In the genomic region with DNA sequence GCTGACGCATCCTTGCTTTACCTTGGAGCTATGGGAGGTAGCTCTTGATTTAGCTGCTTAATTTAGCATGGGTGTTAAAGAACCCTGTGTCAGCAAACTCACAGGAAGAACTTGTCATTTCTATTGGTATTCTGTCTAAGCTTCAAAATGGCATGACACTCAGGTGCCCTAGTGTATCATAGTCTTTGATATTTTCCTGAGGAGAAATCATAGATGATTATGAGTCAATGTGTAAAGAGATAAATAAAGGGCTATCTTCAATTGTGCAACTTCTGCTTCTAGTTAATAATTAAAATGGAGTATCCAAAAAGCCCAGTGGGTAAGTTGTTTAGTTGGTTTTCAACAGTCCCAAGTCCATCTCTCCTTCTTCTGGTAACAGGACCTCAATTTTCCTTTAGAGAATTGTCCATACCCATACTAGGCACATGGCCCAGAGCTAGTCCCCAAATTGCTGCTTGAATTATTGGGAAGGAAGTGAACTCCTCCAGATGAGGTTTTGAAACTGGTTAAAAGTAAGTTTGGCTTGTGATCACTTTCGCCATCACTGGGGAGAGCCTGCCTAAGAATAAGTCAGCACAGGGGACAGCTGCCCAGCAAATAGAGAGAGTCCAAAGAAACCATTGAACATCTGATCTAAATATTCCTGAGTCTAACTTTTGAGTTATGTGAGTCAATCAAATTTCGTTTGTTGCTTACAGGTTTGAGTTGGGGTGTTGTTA, we compare ENCODE assay signal across 2 cellular contexts.
TF ChIP-seq lines count a peak whose summit lies in the region.

No MANE protein-coding gene starts in this region.

TF ChIP-seq in WTC11, 78 proteins besides CTCF, POLR2A, EP300 and RAD21 (continued from another document):
- TF ChIP-seq IRF1 (CRISPR knock-in tag; IDR thresholded peaks at IDR 0.05) = no peak
- peak; percentile 44; the same call in 1 of the 2 replicates for TF ChIP-seq GABPB1 (CRISPR knock-in tag; IDR thresholded peaks at IDR 0.05)
- no peak for TF ChIP-seq ZNF121 (CRISPR knock-in tag; IDR thresholded peaks at IDR 0.05)

TF ChIP-seq in HepG2, 621 proteins besides CTCF, POLR2A, EP300 and RAD21 (continued from another document and continues in another):
- TF ChIP-seq RFXAP (CRISPR knock-in tag; IDR thresholded peaks at IDR 0.05; ENCODE audit: borderline replicate concordance) (no peak), ZNF784 (CRISPR knock-in tag; IDR thresholded peaks at IDR 0.05; ENCODE audit: borderline replicate concordance) (0 out of 2 replicates have a peak, but pooled peaks have one; percentile 23), ZNF609 (CRISPR knock-in tag; IDR thresholded peaks at IDR 0.05; ENCODE audit: borderline replicate concordance) (peak; percentile 66; the same call in 1 of the 2 replicates), TBL1XR1 (IDR thresholded peaks at IDR 0.05; ENCODE audit: borderline replicate concordance, low read length, partially characterized antibody) (no peak), NR2F6 (IDR thresholded peaks at IDR 0.05) (peak; percentile 83), NR2F6 (CRISPR knock-in tag; IDR thresholded peaks at IDR 0.05) (peak; percentile 79), MAF1 (CRISPR knock-in tag; IDR thresholded peaks at IDR 0.05; ENCODE audit: borderline replicate concordance) (no peak), ZNF205 (CRISPR knock-in tag; IDR thresholded peaks at IDR 0.05) (peak; percentile 51; the same call in 1 of the 2 replicates), ZNF44 (CRISPR knock-in tag; IDR thresholded peaks at IDR 0.05) (no peak), XRCC5 (optimal IDR thresholded peaks at IDR 0.05; ENCODE audit: low read length) (no peak), KLF13 (CRISPR knock-in tag; IDR thresholded peaks at IDR 0.05) (no peak), KDM6A (CRISPR knock-in tag; IDR thresholded peaks at IDR 0.05; ENCODE audit: low read depth) (peak; percentile 73; the same call in 1 of the 2 replicates), ARNT (IDR thresholded peaks at IDR 0.05) (no peak), ZBTB26 (CRISPR knock-in tag; IDR thresholded peaks at IDR 0.05; ENCODE audit: borderline replicate concordance) (no peak), KLF16 (CRISPR knock-in tag; IDR thresholded peaks at IDR 0.05) (peak in 1 of 2 experiments; percentile 60; a peak in 1 of 4 replicates), KDM2A (CRISPR knock-in tag; IDR thresholded peaks at IDR 0.05; ENCODE audit: borderline replicate concordance, low read depth) (no peak), ZNF790 (CRISPR knock-in tag; IDR thresholded peaks at IDR 0.05; ENCODE audit: borderline replicate concordance) (no peak), NFE2L2 (IDR thresholded peaks at IDR 0.05; ENCODE audit: low read length) (no peak), ZNF572 (CRISPR knock-in tag; IDR thresholded peaks at IDR 0.05) (no peak), HOXA9 (CRISPR knock-in tag; IDR thresholded peaks at IDR 0.05; ENCODE audit: borderline replicate concordance) (no peak), DPF2 (CRISPR knock-in tag; IDR thresholded peaks at IDR 0.05; ENCODE audit: borderline replicate concordance, low read depth) (no peak; the same call in 1 of the 2 replicates), ZNF724P (CRISPR knock-in tag; IDR thresholded peaks at IDR 0.05; ENCODE audit: borderline replicate concordance) (no peak), ZFP36L1 (CRISPR knock-in tag; IDR thresholded peaks at IDR 0.05) (no peak), ZNF33B (CRISPR knock-in tag; IDR thresholded peaks at IDR 0.05) (no peak), ZNF747 (CRISPR knock-in tag; IDR thresholded peaks at IDR 0.05; ENCODE audit: borderline replicate concordance) (no peak), SMARCE1 (IDR thresholded peaks at IDR 0.05; ENCODE audit: borderline replicate concordance) (no peak), ZNF788 (CRISPR knock-in tag; IDR thresholded peaks at IDR 0.05; ENCODE audit: borderline replicate concordance) (no peak), ZNF781 (CRISPR knock-in tag; IDR thresholded peaks at IDR 0.05; ENCODE audit: borderline replicate concordance, not compliant biosample characterization) (no peak), CBX1 (IDR thresholded peaks at IDR 0.05; ENCODE audit: low read depth) (no peak), REST (IDR thresholded peaks at IDR 0.05; ENCODE audit: borderline replicate concordance in 1 of 2, low read depth in 1 of 2, low read length in 2 of 2) (peak in 1 of 2 experiments; percentile 60; a peak in 1 of 4 replicates)
- TF ChIP-seq, protein P1, sequence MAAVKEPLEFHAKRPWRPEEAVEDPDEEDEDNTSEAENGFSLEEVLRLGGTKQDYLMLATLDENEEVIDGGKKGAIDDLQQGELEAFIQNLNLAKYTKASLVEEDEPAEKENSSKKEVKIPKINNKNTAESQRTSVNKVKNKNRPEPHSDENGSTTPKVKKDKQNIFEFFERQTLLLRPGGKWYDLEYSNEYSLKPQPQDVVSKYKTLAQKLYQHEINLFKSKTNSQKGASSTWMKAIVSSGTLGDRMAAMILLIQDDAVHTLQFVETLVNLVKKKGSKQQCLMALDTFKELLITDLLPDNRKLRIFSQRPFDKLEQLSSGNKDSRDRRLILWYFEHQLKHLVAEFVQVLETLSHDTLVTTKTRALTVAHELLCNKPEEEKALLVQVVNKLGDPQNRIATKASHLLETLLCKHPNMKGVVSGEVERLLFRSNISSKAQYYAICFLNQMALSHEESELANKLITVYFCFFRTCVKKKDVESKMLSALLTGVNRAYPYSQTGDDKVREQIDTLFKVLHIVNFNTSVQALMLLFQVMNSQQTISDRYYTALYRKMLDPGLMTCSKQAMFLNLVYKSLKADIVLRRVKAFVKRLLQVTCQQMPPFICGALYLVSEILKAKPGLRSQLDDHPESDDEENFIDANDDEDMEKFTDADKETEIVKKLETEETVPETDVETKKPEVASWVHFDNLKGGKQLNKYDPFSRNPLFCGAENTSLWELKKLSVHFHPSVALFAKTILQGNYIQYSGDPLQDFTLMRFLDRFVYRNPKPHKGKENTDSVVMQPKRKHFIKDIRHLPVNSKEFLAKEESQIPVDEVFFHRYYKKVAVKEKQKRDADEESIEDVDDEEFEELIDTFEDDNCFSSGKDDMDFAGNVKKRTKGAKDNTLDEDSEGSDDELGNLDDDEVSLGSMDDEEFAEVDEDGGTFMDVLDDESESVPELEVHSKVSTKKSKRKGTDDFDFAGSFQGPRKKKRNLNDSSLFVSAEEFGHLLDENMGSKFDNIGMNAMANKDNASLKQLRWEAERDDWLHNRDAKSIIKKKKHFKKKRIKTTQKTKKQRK (IDR thresholded peaks at IDR 0.05; ENCODE audit: low read length) = no peak
- TF ChIP-seq, protein P2, sequence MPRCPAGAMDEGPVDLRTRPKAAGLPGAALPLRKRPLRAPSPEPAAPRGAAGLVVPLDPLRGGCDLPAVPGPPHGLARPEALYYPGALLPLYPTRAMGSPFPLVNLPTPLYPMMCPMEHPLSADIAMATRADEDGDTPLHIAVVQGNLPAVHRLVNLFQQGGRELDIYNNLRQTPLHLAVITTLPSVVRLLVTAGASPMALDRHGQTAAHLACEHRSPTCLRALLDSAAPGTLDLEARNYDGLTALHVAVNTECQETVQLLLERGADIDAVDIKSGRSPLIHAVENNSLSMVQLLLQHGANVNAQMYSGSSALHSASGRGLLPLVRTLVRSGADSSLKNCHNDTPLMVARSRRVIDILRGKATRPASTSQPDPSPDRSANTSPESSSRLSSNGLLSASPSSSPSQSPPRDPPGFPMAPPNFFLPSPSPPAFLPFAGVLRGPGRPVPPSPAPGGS (CRISPR knock-in tag; IDR thresholded peaks at IDR 0.05) = no peak
- TF ChIP-seq, protein P3, sequence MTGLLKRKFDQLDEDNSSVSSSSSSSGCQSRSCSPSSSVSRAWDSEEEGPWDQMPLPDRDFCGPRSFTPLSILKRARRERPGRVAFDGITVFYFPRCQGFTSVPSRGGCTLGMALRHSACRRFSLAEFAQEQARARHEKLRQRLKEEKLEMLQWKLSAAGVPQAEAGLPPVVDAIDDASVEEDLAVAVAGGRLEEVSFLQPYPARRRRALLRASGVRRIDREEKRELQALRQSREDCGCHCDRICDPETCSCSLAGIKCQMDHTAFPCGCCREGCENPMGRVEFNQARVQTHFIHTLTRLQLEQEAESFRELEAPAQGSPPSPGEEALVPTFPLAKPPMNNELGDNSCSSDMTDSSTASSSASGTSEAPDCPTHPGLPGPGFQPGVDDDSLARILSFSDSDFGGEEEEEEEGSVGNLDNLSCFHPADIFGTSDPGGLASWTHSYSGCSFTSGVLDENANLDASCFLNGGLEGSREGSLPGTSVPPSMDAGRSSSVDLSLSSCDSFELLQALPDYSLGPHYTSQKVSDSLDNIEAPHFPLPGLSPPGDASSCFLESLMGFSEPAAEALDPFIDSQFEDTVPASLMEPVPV (CRISPR knock-in tag; IDR thresholded peaks at IDR 0.05) = no peak
- TF ChIP-seq, protein P4, sequence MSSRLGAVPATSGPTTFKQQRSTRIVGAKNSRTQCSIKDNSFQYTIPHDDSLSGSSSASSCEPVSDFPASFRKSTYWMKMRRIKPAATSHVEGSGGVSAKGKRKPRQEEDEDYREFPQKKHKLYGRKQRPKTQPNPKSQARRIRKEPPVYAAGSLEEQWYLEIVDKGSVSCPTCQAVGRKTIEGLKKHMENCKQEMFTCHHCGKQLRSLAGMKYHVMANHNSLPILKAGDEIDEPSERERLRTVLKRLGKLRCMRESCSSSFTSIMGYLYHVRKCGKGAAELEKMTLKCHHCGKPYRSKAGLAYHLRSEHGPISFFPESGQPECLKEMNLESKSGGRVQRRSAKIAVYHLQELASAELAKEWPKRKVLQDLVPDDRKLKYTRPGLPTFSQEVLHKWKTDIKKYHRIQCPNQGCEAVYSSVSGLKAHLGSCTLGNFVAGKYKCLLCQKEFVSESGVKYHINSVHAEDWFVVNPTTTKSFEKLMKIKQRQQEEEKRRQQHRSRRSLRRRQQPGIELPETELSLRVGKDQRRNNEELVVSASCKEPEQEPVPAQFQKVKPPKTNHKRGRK (CRISPR knock-in tag; IDR thresholded peaks at IDR 0.05) = no peak
